In genomic region chr16:79644977-79645667, GRCh38 we compare ENCODE assay signal across 15 cellular contexts.
"Had no signal": no experiment of that assay in that cellular context is flagged by ENCODE, and none has a peak within 500 bp of the region (broad histone marks: within the 10 kb centered on the region; RNA-seq: fewer than 3 reads in every experiment).

No MANE protein-coding gene starts in this region.

- H3K36me3 ChIP-seq: brain microvascular endothelial cell, esophagus muscularis mucosa, heart left ventricle, pancreas, right atrium auricular region, uterus had no signal

- H3K27me3 ChIP-seq: brain microvascular endothelial cell, esophagus muscularis mucosa, pancreas, right atrium auricular region, uterus had no signal

- H3K4me1 ChIP-seq: pancreas, right atrium auricular region, uterus had no signal

- H3K4me3 ChIP-seq: esophagus muscularis mucosa, heart left ventricle, pancreas, right atrium auricular region, uterus had no signal

- H3K27ac ChIP-seq: brain microvascular endothelial cell, esophagus muscularis mucosa, heart left ventricle, pancreas, right atrium auricular region, uterus had no signal

- DNase-seq: activated effector memory CD4-positive, alpha-beta T cell treated with Interleukin-2 at 50 U/mL for 16 hours; activated T-cell treated with anti-CD3 and anti-CD28 coated beads, Interleukin-2, amount 50 U/mL, for 1 hour; amygdala; brain microvascular endothelial cell; dermis blood vessel endothelial cell; foreskin fibroblast; heart left ventricle; midbrain; pancreas; small intestine; T-helper 2 cell; uterus had no signal

- ATAC-seq: activated CD4-positive, CD25-positive, alpha-beta regulatory T cell treated with anti-CD3 and anti-CD28 coated beads, Interleukin-2, amount 50 U/mL, for 24 hours; heart left ventricle; pancreas had no signal

- H3K9me3 ChIP-seq: esophagus muscularis mucosa, heart left ventricle, pancreas, right atrium auricular region, uterus had no signal
